ENCODE assay signal across 27 cellular contexts in the genomic region with DNA sequence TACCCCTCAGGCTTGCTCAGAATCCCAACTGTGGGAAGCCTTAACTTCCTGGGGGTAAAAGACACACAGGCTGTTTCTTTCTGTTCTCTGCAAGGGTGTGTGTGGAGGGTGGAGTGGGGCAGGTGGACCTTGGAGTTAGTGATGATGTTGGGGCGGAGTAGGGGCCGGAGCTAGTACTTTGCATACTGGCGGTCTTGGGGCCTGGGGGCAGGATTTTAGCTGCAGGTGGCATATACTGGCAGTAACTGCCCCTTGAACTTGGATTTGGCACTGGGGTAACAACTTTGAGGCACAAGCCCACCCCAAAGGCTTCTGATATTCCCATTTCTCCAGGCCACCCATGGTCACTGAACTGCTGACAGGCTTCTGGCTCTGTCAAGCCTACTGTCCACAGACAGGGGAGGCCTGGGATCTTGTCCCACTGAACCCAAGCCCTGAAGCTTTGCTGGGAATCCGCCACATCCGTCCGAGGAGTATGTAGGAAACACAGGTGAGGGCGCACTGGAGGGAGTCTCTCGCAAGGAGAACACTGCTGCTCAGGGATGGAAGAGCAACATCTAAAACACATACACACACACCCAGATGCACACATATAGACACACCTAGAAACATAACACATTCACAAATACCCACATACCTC.
"Had no signal": no experiment of that assay in that cellular context is flagged by ENCODE, and none has a peak within 500 bp of the region (broad histone marks: within the 10 kb centered on the region; RNA-seq: fewer than 3 reads in every experiment).

No MANE protein-coding gene starts in this region.

- H3K4me1 Mint-ChIP-seq: naive thymus-derived CD4-positive, alpha-beta T cell; stimulated activated effector memory CD8-positive, alpha-beta T cell treated with anti-CD3 and anti-CD28 coated beads, Interleukin-12 subunit alpha, Interleukin-12 subunit beta, amount 100 ng/mL, for 72 hours had no signal

- H3K4me3 ChIP-seq: left lung, lower lobe of right lung, mucosa of descending colon, right atrium auricular region, right lobe of liver, skin epidermis, spleen, suprapubic skin, thoracic aorta, tibial artery, upper lobe of right lung had no signal

- H3K36me3 ChIP-seq: left lung, lower lobe of right lung, neutrophil, right atrium auricular region, right lobe of liver, spleen, suprapubic skin, thoracic aorta, tibial artery, upper lobe of right lung had no signal

- H3K9me3 Mint-ChIP-seq: naive thymus-derived CD4-positive, alpha-beta T cell; stimulated activated effector memory CD8-positive, alpha-beta T cell treated with anti-CD3 and anti-CD28 coated beads, Interleukin-12 subunit alpha, Interleukin-12 subunit beta, amount 100 ng/mL, for 72 hours; stimulated activated naive CD8-positive, alpha-beta T cell treated with anti-CD3 and anti-CD28 coated beads, Interleukin-15, Interleukin-2, amounts not matched to agents 100 ng/mL and 50 ng/mL, for 24 hours had no signal

- H3K4me1 ChIP-seq: parathyroid adenoma, right lobe of liver had no signal

- H3K4me3 Mint-ChIP-seq: naive thymus-derived CD4-positive, alpha-beta T cell; stimulated activated effector memory CD8-positive, alpha-beta T cell treated with anti-CD3 and anti-CD28 coated beads, Interleukin-12 subunit alpha, Interleukin-12 subunit beta, amount 100 ng/mL, for 72 hours; stimulated activated naive CD8-positive, alpha-beta T cell treated with anti-CD3 and anti-CD28 coated beads, Interleukin-15, Interleukin-2, amounts not matched to agents 100 ng/mL and 50 ng/mL, for 24 hours had no signal

- H3K36me3 Mint-ChIP-seq: naive thymus-derived CD4-positive, alpha-beta T cell; stimulated activated effector memory CD8-positive, alpha-beta T cell treated with anti-CD3 and anti-CD28 coated beads, Interleukin-12 subunit alpha, Interleukin-12 subunit beta, amount 100 ng/mL, for 72 hours had no signal

- H3K27me3 ChIP-seq: left lung, right atrium auricular region, right lobe of liver, spleen, suprapubic skin, tibial artery, upper lobe of right lung had no signal

- DNase-seq: head of caudate nucleus; hippocampal formation; left colon; left lung; lower lobe of right lung; mesendoderm; midbrain; mucosa of descending colon; naive thymus-derived CD4-positive, alpha-beta T cell; occipital lobe; right lobe of liver; spleen; stimulated activated CD4-positive, alpha-beta T cell treated with anti-CD3 and anti-CD28 coated beads, Interleukin-4, amount 100 ng/mL, for 24 hours; stimulated activated naive CD4-positive, alpha-beta T cell; trophoblast cell; upper lobe of right lung had no signal

- H3K27ac Mint-ChIP-seq: naive thymus-derived CD4-positive, alpha-beta T cell; progenitor cell of endocrine pancreas; stimulated activated effector memory CD8-positive, alpha-beta T cell treated with anti-CD3 and anti-CD28 coated beads, Interleukin-12 subunit alpha, Interleukin-12 subunit beta, amount 100 ng/mL, for 72 hours; stimulated activated naive CD8-positive, alpha-beta T cell treated with anti-CD3 and anti-CD28 coated beads, Interleukin-15, Interleukin-2, amounts not matched to agents 100 ng/mL and 50 ng/mL, for 24 hours had no signal

- FAIRE-seq: keratinocyte had no signal

- H3K9me3 ChIP-seq: left lung, lower lobe of right lung, mucosa of descending colon, neutrophil, right atrium auricular region, right lobe of liver, spleen, suprapubic skin, thoracic aorta, tibial artery, upper lobe of right lung had no signal
